ENCODE assay signal across 18 cellular contexts in the genomic region with DNA sequence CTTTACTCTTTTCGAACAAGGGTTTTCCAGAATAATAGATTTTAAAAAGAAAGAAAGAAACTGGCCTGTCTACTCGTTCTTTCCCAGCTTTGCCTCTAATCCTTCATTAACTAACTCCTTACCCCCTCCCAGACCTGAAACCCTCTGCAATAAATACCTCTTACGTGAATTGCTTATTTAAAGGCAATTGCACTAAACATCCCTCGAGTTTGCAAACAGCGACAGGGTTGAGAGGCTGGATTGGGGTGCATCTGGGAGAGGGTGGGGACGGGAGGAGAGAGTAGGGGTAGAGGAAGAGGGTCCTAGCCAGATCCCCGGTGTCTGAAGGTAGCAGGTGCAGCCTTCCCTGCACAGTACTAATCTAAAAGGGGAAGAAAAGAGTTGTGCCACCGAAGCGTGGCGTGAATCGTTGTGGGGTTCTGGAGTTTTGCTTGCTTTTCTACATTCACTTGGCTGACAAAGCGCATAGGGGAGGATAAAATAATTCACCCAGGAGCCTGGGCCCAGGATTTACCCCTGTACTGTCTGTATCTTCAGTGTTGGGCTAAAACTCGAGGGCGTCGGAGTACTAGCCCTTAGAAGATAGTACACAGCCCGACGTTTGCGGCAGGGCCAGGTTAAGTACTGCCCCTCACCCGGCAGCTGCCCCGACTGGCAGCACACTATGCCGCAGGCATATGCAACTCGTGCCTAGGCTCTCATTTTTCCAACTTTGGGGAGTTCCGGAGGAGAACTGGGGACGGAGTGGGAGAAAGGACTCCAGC. TPM values are rescaled to one million over a fixed set of nuclear protein-coding genes. Genes with fewer than 3 reads are reported as not detected.
DNase-seq lines count a peak whose midpoint lies in the region; ATAC-seq and TF ChIP-seq lines count a peak whose summit lies in the region.
"Had no signal": no experiment of that assay in that cellular context is flagged by ENCODE, and none has a peak within 500 bp of the region (broad histone marks: within the 10 kb centered on the region; RNA-seq: fewer than 3 reads in every experiment).

No MANE protein-coding gene starts in this region.

- TF ChIP-seq CTCF in colonic mucosa (IDR thresholded peaks at IDR 0.05) (no peak), ascending aorta (IDR thresholded peaks at IDR 0.05) (no peak)

- H3K36me3 ChIP-seq in naive thymus-derived CD4-positive, alpha-beta T cell (ENCODE audit: control insufficient read depth in 2 of 3, insufficient read depth in 3 of 3, low read length in 3 of 3): no peaks in the 10 kb centered on the region
- no peaks in the 10 kb centered on the region for H3K36me3 ChIP-seq in colonic mucosa
- H3K36me3 ChIP-seq in ascending aorta: no peaks in the 10 kb centered on the region
- H3K36me3 ChIP-seq: cardiac muscle cell, MG63, sigmoid colon had no signal

- peaks cover 0 to 24% of the 10 kb centered on the region in 2 donors for H3K4me1 ChIP-seq in naive thymus-derived CD4-positive, alpha-beta T cell (ENCODE audit: control insufficient read depth in 2 of 2, insufficient read depth in 2 of 2, low read length in 2 of 2)
- H3K4me1 ChIP-seq in colonic mucosa (no peaks in the 10 kb centered on the region), ascending aorta (peaks cover 0 to 8% of the 10 kb centered on the region in 2 donors)

- ATAC-seq in stimulated activated naive CD8-positive, alpha-beta T cell treated with anti-CD3 and anti-CD28 coated beads, Interleukin-15, Interleukin-2, amounts not matched to agents 100 U/mL and 50 U/mL, for 24 hours: no peak
- ATAC-seq in naive thymus-derived CD4-positive, alpha-beta T cell: no peak
- no peak for ATAC-seq in GM21576 (IDR thresholded peaks at IDR 0.05; ENCODE audit: unreplicated experiment)

- H3K4me3 ChIP-seq in naive thymus-derived CD4-positive, alpha-beta T cell (ENCODE audit: low read length): no peak overlapping the region
- no peak overlapping the region for H3K4me3 ChIP-seq in colonic mucosa
- no peak overlapping the region for H3K4me3 ChIP-seq in ascending aorta
- H3K4me3 ChIP-seq: cardiac muscle cell, MG63, sigmoid colon had no signal

- no peak overlapping the region for H3K27ac Mint-ChIP-seq in stimulated activated naive CD8-positive, alpha-beta T cell treated with anti-CD3 and anti-CD28 coated beads, Interleukin-15, Interleukin-2, amounts not matched to agents 100 ng/mL and 50 ng/mL, for 24 hours
- no peak overlapping the region for H3K27ac Mint-ChIP-seq in activated naive CD8-positive, alpha-beta T cell treated with anti-CD3 and anti-CD28 coated beads for 36 hours
- peak overlapping the region in 1 of 9 donors; percentile 69 for H3K27ac Mint-ChIP-seq in naive thymus-derived CD4-positive, alpha-beta T cell
- H3K27ac Mint-ChIP-seq: immature natural killer cell had no signal

- no peaks in the 10 kb centered on the region for H3K9me3 ChIP-seq in naive thymus-derived CD4-positive, alpha-beta T cell (ENCODE audit: control insufficient read depth in 2 of 3, low read length in 3 of 3)
- H3K9me3 ChIP-seq in colonic mucosa (no peaks in the 10 kb centered on the region), ascending aorta (no peaks in the 10 kb centered on the region)
- H3K9me3 ChIP-seq: MG63, sigmoid colon had no signal

- DNase-seq in stimulated activated naive CD8-positive, alpha-beta T cell treated with anti-CD3 and anti-CD28 coated beads, Interleukin-15, Interleukin-2, amounts not matched to agents 100 U/mL and 50 U/mL, for 24 hours: no peak
- DNase-seq in activated naive CD8-positive, alpha-beta T cell treated with anti-CD3 and anti-CD28 coated beads for 36 hours: peak; percentile 2
- DNase-seq in naive thymus-derived CD4-positive, alpha-beta T cell: no peak
- DNase-seq in colonic mucosa (no peak), ascending aorta (ENCODE audit: low spot score in 2 of 2) (no peak)
- DNase-seq: activated CD4-positive, alpha-beta T cell treated with anti-CD3 and anti-CD28 coated beads for 1 hour; DND-41; immature natural killer cell; MG63; NCI-H2029; NCI-H748 treated with DMSO at 0.1 percent for 48 hours; sigmoid colon; stimulated activated naive CD4-positive, alpha-beta T cell had no signal

- H3K4me1 Mint-ChIP-seq in stimulated activated naive CD8-positive, alpha-beta T cell treated with anti-CD3 and anti-CD28 coated beads, Interleukin-15, Interleukin-2, amounts not matched to agents 100 ng/mL and 50 ng/mL, for 24 hours (ENCODE audit: low read depth): peaks cover 57% of the 10 kb centered on the region
- H3K4me1 Mint-ChIP-seq in activated naive CD8-positive, alpha-beta T cell treated with anti-CD3 and anti-CD28 coated beads for 36 hours: peaks cover 49% of the 10 kb centered on the region
- H3K4me1 Mint-ChIP-seq in naive thymus-derived CD4-positive, alpha-beta T cell: peaks cover 35 to 68% (median 53%) of the 10 kb centered on the region in 7 donors

- peak overlapping the region; percentile 77 for H3K4me3 Mint-ChIP-seq in stimulated activated naive CD8-positive, alpha-beta T cell treated with anti-CD3 and anti-CD28 coated beads, Interleukin-15, Interleukin-2, amounts not matched to agents 100 ng/mL and 50 ng/mL, for 24 hours
- peak overlapping the region; percentile 73 for H3K4me3 Mint-ChIP-seq in activated naive CD8-positive, alpha-beta T cell treated with anti-CD3 and anti-CD28 coated beads for 36 hours
- peak overlapping the region; percentile 51 to 81 (median 66) for H3K4me3 Mint-ChIP-seq in naive thymus-derived CD4-positive, alpha-beta T cell

- no peak overlapping the region for H3K9ac ChIP-seq in colonic mucosa (ENCODE audit: low read depth in 2 of 2, low read length in 2 of 2)

- POLR2A ChIA-PET in naive thymus-derived CD4-positive, alpha-beta T cell (lab: Charles Lee): no interaction called here

- H3K36me3 Mint-ChIP-seq in stimulated activated naive CD8-positive, alpha-beta T cell treated with anti-CD3 and anti-CD28 coated beads, Interleukin-15, Interleukin-2, amounts not matched to agents 100 ng/mL and 50 ng/mL, for 24 hours (ENCODE audit: low read depth): peaks cover 8% of the 10 kb centered on the region
- H3K36me3 Mint-ChIP-seq in activated naive CD8-positive, alpha-beta T cell treated with anti-CD3 and anti-CD28 coated beads for 36 hours: peaks cover 4% of the 10 kb centered on the region
- peaks cover 0 to 13% (median 9%) of the 10 kb centered on the region in 5 donors for H3K36me3 Mint-ChIP-seq in naive thymus-derived CD4-positive, alpha-beta T cell

- peaks cover 9% of the 10 kb centered on the region for H3K9me3 Mint-ChIP-seq in stimulated activated naive CD8-positive, alpha-beta T cell treated with anti-CD3 and anti-CD28 coated beads, Interleukin-15, Interleukin-2, amounts not matched to agents 100 ng/mL and 50 ng/mL, for 24 hours
- peaks cover 6% of the 10 kb centered on the region for H3K9me3 Mint-ChIP-seq in activated naive CD8-positive, alpha-beta T cell treated with anti-CD3 and anti-CD28 coated beads for 36 hours
- peaks cover 7 to 26% (median 16%) of the 10 kb centered on the region in 11 donors for H3K9me3 Mint-ChIP-seq in naive thymus-derived CD4-positive, alpha-beta T cell

- H3K27ac ChIP-seq in naive thymus-derived CD4-positive, alpha-beta T cell (ENCODE audit: low read depth, low read length): no peak overlapping the region
- H3K27ac ChIP-seq in colonic mucosa (no peak overlapping the region), ascending aorta (no peak overlapping the region)
- H3K27ac ChIP-seq: cardiac muscle cell, sigmoid colon had no signal

- peaks cover 31 to 44% of the 10 kb centered on the region in 2 donors for H3K27me3 ChIP-seq in naive thymus-derived CD4-positive, alpha-beta T cell (ENCODE audit: control insufficient read depth in 2 of 2, insufficient read depth in 2 of 2, low read length in 2 of 2)
- peaks cover 80% of the 10 kb centered on the region for H3K27me3 ChIP-seq in colonic mucosa
- peaks cover 9% of the 10 kb centered on the region for H3K27me3 ChIP-seq in ascending aorta

- CTCF ChIA-PET in naive thymus-derived CD4-positive, alpha-beta T cell (lab: Charles Lee): no interaction called here

- peaks cover 88% of the 10 kb centered on the region for H3K27me3 Mint-ChIP-seq in stimulated activated naive CD8-positive, alpha-beta T cell treated with anti-CD3 and anti-CD28 coated beads, Interleukin-15, Interleukin-2, amounts not matched to agents 100 ng/mL and 50 ng/mL, for 24 hours
- H3K27me3 Mint-ChIP-seq in activated naive CD8-positive, alpha-beta T cell treated with anti-CD3 and anti-CD28 coated beads for 36 hours: peaks cover 94% of the 10 kb centered on the region
- peaks cover 87 to 94% (median 89%) of the 10 kb centered on the region in 5 donors for H3K27me3 Mint-ChIP-seq in naive thymus-derived CD4-positive, alpha-beta T cell

- intact Hi-C loops in naive thymus-derived CD4-positive, alpha-beta T cell (cut with micrococcal nuclease): loop anchor here in 1 of 2 donors (5.0 kb wide), 1 partner anchor 110 kb away; no protein-coding TSS in a partner anchor
- intact Hi-C loops in colonic mucosa (cut with DNase I) (no loop called here), ascending aorta (cut with DNase I) (no loop called here)

RNA-seq across cellular contexts. Expression of a gene that starts 1.9 kb away (rescaled TPM):
- total RNA-seq in activated naive CD8-positive, alpha-beta T cell treated with anti-CD3 and anti-CD28 coated beads for 36 hours: under 1 TPM in 1 of 2 experiments, not detected in 1; 0.08 TPM
- total RNA-seq in naive thymus-derived CD4-positive, alpha-beta T cell: not detected
- polyA plus RNA-seq in naive thymus-derived CD4-positive, alpha-beta T cell: not detected
- total RNA-seq in colonic mucosa: 1 to 10 TPM; 1.8 to 3.0 TPM
- not detected for total RNA-seq in ascending aorta
- total RNA-seq: cardiac muscle cell, lung microvascular endothelial cell, sigmoid colon, urinary bladder had no signal
- polyA plus RNA-seq: cardiac muscle cell, immature natural killer cell, urinary bladder had no signal

RNA-seq across cellular contexts. Expression of a gene that starts 25.3 kb away (rescaled TPM):
- total RNA-seq in activated naive CD8-positive, alpha-beta T cell treated with anti-CD3 and anti-CD28 coated beads for 36 hours: under 1 TPM; 0.06 TPM
- under 1 TPM in 1 of 5 experiments, not detected in 4; 0.20 TPM for total RNA-seq in naive thymus-derived CD4-positive, alpha-beta T cell
- 10 to 100 TPM in 1 of 2 donors, 1 to 10 TPM in 1; 4.5 to 14.7 TPM for polyA plus RNA-seq in naive thymus-derived CD4-positive, alpha-beta T cell
- total RNA-seq in colonic mucosa (under 1 TPM; 0.20 to 0.24 TPM), ascending aorta (not detected)
- total RNA-seq: lung microvascular endothelial cell, sigmoid colon, urinary bladder had no signal
- polyA plus RNA-seq: urinary bladder had no signal
